Comparison of ENCODE assay signal across 26 cellular contexts in genomic region chrY:14235070-14235469, GRCh38.
"Had no signal": no experiment of that assay in that cellular context is flagged by ENCODE, and none has a peak within 500 bp of the region (broad histone marks: within the 10 kb centered on the region; RNA-seq: fewer than 3 reads in every experiment).

No MANE protein-coding gene starts in this region.

- H3K36me3 Mint-ChIP-seq: immature natural killer cell, naive B cell had no signal

- H3K27ac Mint-ChIP-seq: activated B cell treated with CpG ODN at 0.5 μM for 24 hours; activated T-helper 1 cell treated with anti-CD3 and anti-CD28 coated beads, Interleukin-12 subunit alpha, Interleukin-12 subunit beta, Interleukin-2, Interleukin-4 antibody, amounts not matched to agents 30 ng/mL and 10 ng/mL and 1 ng/mL, durations not matched to agents 14 hours and 24 hours and 36 hours; immature natural killer cell; naive B cell; progenitor cell of endocrine pancreas; stimulated activated naive CD8-positive, alpha-beta T cell treated with anti-CD3 and anti-CD28 coated beads, Interleukin-15, Interleukin-2, amounts not matched to agents 100 ng/mL and 50 ng/mL, for 24 hours; T-helper 2 cell treated with Interferon-gamma antibody and Interleukin-4, amounts not matched to agents 5 μg/mL and 100 μg/mL, for 36 hours had no signal

- H3K4me1 Mint-ChIP-seq: immature natural killer cell, naive B cell, neural crest cell had no signal

- H3K4me3 ChIP-seq: esophagus muscularis mucosa, gastroesophageal sphincter, heart right ventricle, left ventricle myocardium inferior, mucosa of descending colon, suprapubic skin, transverse colon, uterus had no signal

- DNase-seq: activated B cell treated with CpG ODN at 0.5 μM for 24 hours; activated CD4-positive, alpha-beta T cell treated with anti-CD3 and anti-CD28 coated beads, Interleukin-2, amount 50 U/mL, for 1 hour; activated naive CD4-positive, alpha-beta T cell treated with Interleukin-2 at 50 U/mL for 16 hours; activated T-cell treated with anti-CD3 and anti-CD28 coated beads for 4 hours; dermis blood vessel endothelial cell; effector memory CD4-positive, alpha-beta T cell; heart right ventricle; immature natural killer cell; kidney glomerular epithelial cell; left ventricle myocardium inferior; mammary epithelial cell; mucosa of descending colon; naive B cell; stimulated activated CD4-positive, alpha-beta T cell treated with anti-CD3 and anti-CD28 coated beads, Interleukin-12 subunit alpha, Interleukin-12 subunit beta, amount 100 ng/mL, for 4 hours; stimulated activated CD4-positive, alpha-beta T cell treated with anti-CD3 and anti-CD28 coated beads, Interleukin-1b, Interleukin-23, amount 100 ng/mL, for 48 hours; stimulated activated CD8-positive, alpha-beta memory T cell treated with anti-CD3 and anti-CD28 coated beads, Interleukin-4, amount 100 ng/mL, for 48 hours; transverse colon; uterus had no signal

- H3K9me3 Mint-ChIP-seq: activated B cell treated with CpG ODN at 0.5 μM for 24 hours; activated T-helper 1 cell treated with anti-CD3 and anti-CD28 coated beads, Interleukin-12 subunit alpha, Interleukin-12 subunit beta, Interleukin-2, Interleukin-4 antibody, amounts not matched to agents 30 ng/mL and 10 ng/mL and 1 ng/mL, durations not matched to agents 14 hours and 24 hours and 36 hours; immature natural killer cell; naive B cell; neural crest cell; T-helper 2 cell treated with Interferon-gamma antibody and Interleukin-4, amounts not matched to agents 5 μg/mL and 100 μg/mL, for 36 hours had no signal

- H3K27me3 ChIP-seq: esophagus muscularis mucosa, gastroesophageal sphincter, heart right ventricle, suprapubic skin, transverse colon, uterus had no signal

- H3K4me3 Mint-ChIP-seq: activated B cell treated with CpG ODN at 0.5 μM for 24 hours; activated T-helper 1 cell treated with anti-CD3 and anti-CD28 coated beads, Interleukin-12 subunit alpha, Interleukin-12 subunit beta, Interleukin-2, Interleukin-4 antibody, amounts not matched to agents 30 ng/mL and 10 ng/mL and 1 ng/mL, durations not matched to agents 14 hours and 24 hours and 36 hours; immature natural killer cell; naive B cell; neural crest cell; stimulated activated naive CD8-positive, alpha-beta T cell treated with anti-CD3 and anti-CD28 coated beads, Interleukin-15, Interleukin-2, amounts not matched to agents 100 ng/mL and 50 ng/mL, for 24 hours; T-helper 2 cell treated with Interferon-gamma antibody and Interleukin-4, amounts not matched to agents 5 μg/mL and 100 μg/mL, for 36 hours had no signal

- H3K4me1 ChIP-seq: esophagus muscularis mucosa, gastroesophageal sphincter, heart right ventricle, left ventricle myocardium inferior, suprapubic skin, transverse colon, uterus had no signal

- ATAC-seq: gastroesophageal sphincter, heart right ventricle, mucosa of descending colon had no signal

- H3K27me3 Mint-ChIP-seq: activated B cell treated with CpG ODN at 0.5 μM for 24 hours, naive B cell, progenitor cell of endocrine pancreas had no signal

- H3K27ac ChIP-seq: esophagus muscularis mucosa, gastroesophageal sphincter, heart right ventricle, left ventricle myocardium inferior, suprapubic skin, transverse colon, uterus had no signal

- H3K36me3 ChIP-seq: esophagus muscularis mucosa, gastroesophageal sphincter, heart right ventricle, left ventricle myocardium inferior, suprapubic skin, transverse colon, uterus had no signal

- H3K9me3 ChIP-seq: esophagus muscularis mucosa, gastroesophageal sphincter, heart right ventricle, left ventricle myocardium inferior, mucosa of descending colon, suprapubic skin, transverse colon, uterus had no signal
